ENCODE assay signal across 1 cellular context in genomic region chr6:46865221-46865620, GRCh38.
TF ChIP-seq lines count a peak whose summit lies in the region.

No MANE protein-coding gene starts in this region.

TF ChIP-seq in GM23338, 12 proteins besides CTCF, POLR2A, EP300 and RAD21 (continued from another document):
- TF ChIP-seq ZNF462 (CRISPR knock-in tag; IDR thresholded peaks at IDR 0.05) (no peak), POLR2AphosphoS5 (IDR thresholded peaks at IDR 0.05; ENCODE audit: low read depth) (no peak), JUNB (IDR thresholded peaks at IDR 0.05; ENCODE audit: unreplicated experiment) (no peak), EZH2 (IDR thresholded peaks at IDR 0.05; ENCODE audit: low read depth, unreplicated experiment) (no peak), ZNF331 (CRISPR knock-in tag; IDR thresholded peaks at IDR 0.05; ENCODE audit: low read depth) (no peak), REST (IDR thresholded peaks at IDR 0.05; ENCODE audit: unreplicated experiment) (no peak), ETS1 (IDR thresholded peaks at IDR 0.05) (no peak), NANOG (IDR thresholded peaks at IDR 0.05; ENCODE audit: borderline replicate concordance) (no peak), STAT1 (IDR thresholded peaks at IDR 0.05; ENCODE audit: unreplicated experiment) (no peak), EZH2phosphoT487 (IDR thresholded peaks at IDR 0.05; ENCODE audit: unreplicated experiment) (no peak)
